Comparison of ENCODE assay signal across 7 cellular contexts in the genomic region with DNA sequence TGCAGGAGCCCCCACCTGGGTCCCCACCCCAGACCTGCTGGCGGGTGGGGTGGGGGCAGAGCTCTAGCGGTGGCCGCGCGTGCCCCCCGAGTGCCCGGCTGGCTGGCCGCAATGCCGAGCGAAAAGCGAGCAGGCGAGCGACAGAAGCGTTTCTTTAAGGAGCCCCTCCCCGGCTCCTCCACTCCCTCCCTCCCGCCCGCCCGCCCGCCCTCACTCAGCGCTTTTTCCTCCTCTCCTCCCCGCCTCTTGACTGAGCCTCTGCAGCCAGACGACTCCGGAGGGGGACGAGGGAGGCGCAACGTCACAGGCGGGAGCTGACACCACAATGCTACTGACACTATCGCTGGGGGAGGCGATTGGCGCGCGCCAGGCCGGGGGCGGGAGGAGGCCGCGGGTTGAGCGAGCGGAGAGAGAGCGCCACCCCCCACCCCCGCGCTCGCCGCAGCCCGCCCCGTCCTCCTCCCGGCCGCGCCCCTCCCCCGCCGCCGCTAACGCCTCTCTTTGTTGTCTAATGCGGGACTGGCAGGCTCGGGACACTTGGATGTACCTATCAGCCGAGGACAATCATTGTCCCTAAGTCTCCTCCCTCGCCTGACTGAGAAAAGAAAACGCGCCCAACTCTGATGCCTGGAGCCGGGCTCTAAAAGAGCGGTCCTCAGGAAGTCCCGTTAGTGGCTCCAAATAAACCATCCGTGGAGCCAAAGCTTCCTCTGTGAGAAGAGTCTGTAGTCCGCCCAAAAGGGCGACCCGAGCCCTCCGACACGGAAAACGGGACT. TPM values are rescaled to one million over a fixed set of nuclear protein-coding genes. Genes with fewer than 3 reads are reported as not detected.
DNase-seq lines count a peak whose midpoint lies in the region; ATAC-seq and TF ChIP-seq lines count a peak whose summit lies in the region.

Gene MEX3B (minus strand): TSS at position 127 of the 776 bp plus-strand sequence. CDS start 313 bp downstream, outside the sequence.

- no peaks in the 10 kb centered on the region for H3K9me3 ChIP-seq in iPS DF 6.9 (ENCODE audit: control insufficient read depth, insufficient read depth, low read length)
- H3K9me3 ChIP-seq in sigmoid colon, result no peaks in the 10 kb centered on the region

- peaks cover 36% of the 10 kb centered on the region for H3K4me1 Mint-ChIP-seq in brain

- H3K36me3 ChIP-seq in iPS DF 6.9 (ENCODE audit: control insufficient read depth, insufficient read depth, low read length) (no peaks in the 10 kb centered on the region), sigmoid colon (no peaks in the 10 kb centered on the region)

- DNase-seq in NCI-H2107 (lab: John Stamatoyannopoulos, UW), result peak; percentile 74
- DNase-seq in UCSD-AML1 (lab: John Stamatoyannopoulos, UW; ENCODE audit: unreplicated experiment), result peak; percentile 97
- DNase-seq in iPS DF 6.9 (ENCODE audit: low read depth, low spot score), result no peak
- DNase-seq in sigmoid colon, result peak; percentile 99

- peaks cover 0 to 7% (median 0%) of the 10 kb centered on the region in 5 experiments for H3K9me3 Mint-ChIP-seq in brain

- peaks cover 16% of the 10 kb centered on the region for H3K27me3 Mint-ChIP-seq in brain

- no peak for TF ChIP-seq POLR2A in sigmoid colon (IDR thresholded peaks at IDR 0.05)

- ATAC-seq in GM18519 (IDR thresholded peaks at IDR 0.05; ENCODE audit: low FRiP score, unreplicated experiment) (peak; percentile 71), HG03066 (IDR thresholded peaks at IDR 0.05; ENCODE audit: low read depth, unreplicated experiment) (peak; percentile 71)

- TF ChIP-seq CTCF in brain (conservative IDR thresholded peaks at IDR 0.05) (no peak), sigmoid colon (IDR thresholded peaks at IDR 0.05) (no peak)

- no CpG with 5 or more reads among the region's 68 CpGs for WGBS in iPS DF 6.9 (ENCODE audit: insufficient coverage, insufficient read length)
- WGBS in sigmoid colon, 2 donors, result 1% methylated on average over 68 of the region's 68 CpGs

- H3K4me3 Mint-ChIP-seq in brain, result peak within 1 kb of the TSS; percentile 97 to 100 (median 99)

- no peak within 1 kb of the TSS for H3K27ac ChIP-seq in iPS DF 6.9 (ENCODE audit: low read length)
- H3K27ac ChIP-seq in sigmoid colon, result peak within 1 kb of the TSS; percentile 98

- H3K27me3 ChIP-seq in iPS DF 6.9 (ENCODE audit: control insufficient read depth, insufficient read depth, low read length) (0 out of 2 replicates have a peak, but pooled peaks cover 2% of the 10 kb centered on the region), sigmoid colon (no peaks in the 10 kb centered on the region)

- H3K4me3 ChIP-seq in iPS DF 6.9 (ENCODE audit: low read length), result peak within 1 kb of the TSS; percentile 97
- peak within 1 kb of the TSS; percentile 73 to 96 (median 87) for H3K4me3 ChIP-seq in sigmoid colon

- peaks cover 30% of the 10 kb centered on the region for H3K36me3 Mint-ChIP-seq in brain

- intact Hi-C loops in sigmoid colon (cut with DNase I), result loop anchor here (2.0 to 10.0 kb wide), 6 partner anchors 93 to 1051 kb away; partner anchors contain the start of gene STARD5

- no peak for TF ChIP-seq EP300 in sigmoid colon (IDR thresholded peaks at IDR 0.05)

- H3K4me1 ChIP-seq in iPS DF 6.9 (ENCODE audit: control insufficient read depth, insufficient read depth, low read length) (peaks cover 3% of the 10 kb centered on the region; the same call in 1 of the 2 replicates), sigmoid colon (peaks cover 0 to 33% (median 25%) of the 10 kb centered on the region in 4 donors)

- H3K27ac Mint-ChIP-seq in brain, result peak within 1 kb of the TSS; percentile 98 to 100 (median 100)

RNA-seq across cellular contexts. Expression of gene MEX3B, which starts in this region (rescaled TPM):
- 15.7 TPM for polyA plus RNA-seq in brain (ENCODE audit: insufficient read depth, low read depth, low replicate concordance)
- total RNA-seq in sigmoid colon, result 1 to 10 TPM; 3.5 to 5.8 (median 4.3) TPM
- polyA plus RNA-seq in sigmoid colon, result 1 to 10 TPM in 2 of 3 donors, under 1 TPM in 1; 0.23 to 1.2 (median 1.0) TPM
